In genomic region chr3:52456169-52456799, GRCh38 we compare ENCODE assay signal across 8 cellular contexts. TPM values are rescaled to one million over a fixed set of nuclear protein-coding genes. Genes with fewer than 3 reads are reported as not detected.
A peak's percentile ranks its signal among the peaks of the same experiment; 100 is the strongest.
DNase-seq lines count a peak whose midpoint lies in the region; ATAC-seq and TF ChIP-seq lines count a peak whose summit lies in the region.

No MANE protein-coding gene starts in this region.

- in situ Hi-C loops in transverse colon (cut with MboI; ENCODE audit: low pct_ligation_motif_present in 1 of 4, low pct_unique_long_range_greater_than_20kb in 1 of 4, low sequenced_read_pairs in 3 of 4): no loop called here

- TF ChIP-seq POLR2A in transverse colon (IDR thresholded peaks at IDR 0.05): no peak

- H3F3A ChIP-seq in PC-3 (ENCODE audit: low read length, unreplicated experiment): no peaks in the 10 kb centered on the region

- POLR2A ChIA-PET in PC-3 (lab: Charles Lee; ENCODE audit: unreplicated experiment): interaction anchor here (0.5 kb wide), 1 partner anchor 218 kb away, joined by 30 read pairs; no protein-coding TSS in a partner anchor

- H3K4me1 ChIP-seq in PC-3 (ENCODE audit: insufficient read depth, low read length) (peaks cover 22% of the 10 kb centered on the region), transverse colon (peaks cover 13 to 30% (median 17%) of the 10 kb centered on the region in 4 donors)

- peak overlapping the region; percentile 96 for H2AFZ ChIP-seq in PC-3 (ENCODE audit: low read length)

- H3K9ac ChIP-seq in PC-3 (ENCODE audit: low read length): peak overlapping the region; percentile 96

- H3K36me3 ChIP-seq in PC-3 (ENCODE audit: low read depth, low read length) (peaks cover 30% of the 10 kb centered on the region), transverse colon (peaks cover 0 to 21% (median 5%) of the 10 kb centered on the region in 4 donors)

- WGBS in transverse colon (ENCODE audit: low coverage in 1 of 2), 2 donors: 32 to 34% methylated on average over 3 to 9 of the region's 13 CpGs

- H4K20me1 ChIP-seq in PC-3 (ENCODE audit: low read length): no peaks in the 10 kb centered on the region

- ATAC-seq in PC-3 (peak; percentile 39), GM21423 (IDR thresholded peaks at IDR 0.05; ENCODE audit: unreplicated experiment) (no peak)

- DNase-seq in ELR (ENCODE audit: low read depth) (peak; percentile 24), PC-3 (no peak), dermis blood vessel endothelial cell (peak; percentile 37), medulla oblongata (ENCODE audit: extremely low spot score) (peak; percentile 26), transverse colon (no peak), HK-2 (ENCODE audit: unreplicated experiment) (no peak), AML-193 (lab: John Stamatoyannopoulos, UW) (no peak)

- H3K27me3 ChIP-seq in PC-3 (ENCODE audit: low read length) (no peaks in the 10 kb centered on the region), transverse colon (no peaks in the 10 kb centered on the region)

- no TSS peak for BruUV-seq in PC-3 (replicated peaks; lab: Mats Ljungman, UMichigan)

- H3K9me3 ChIP-seq in PC-3 (ENCODE audit: low read length): no peaks in the 10 kb centered on the region
- H3K9me3 ChIP-seq in transverse colon: no peaks in the 10 kb centered on the region

- H3K79me2 ChIP-seq in PC-3 (ENCODE audit: low read length): peaks cover 31% of the 10 kb centered on the region

- H3K9me2 ChIP-seq in PC-3 (replicated peaks; ENCODE audit: low read length): no peaks in the 10 kb centered on the region

- TF ChIP-seq CTCF in PC-3 (conservative IDR thresholded peaks at IDR 0.05; ENCODE audit: low read depth, low read length) (no peak), transverse colon (IDR thresholded peaks at IDR 0.05) (no peak)

- CTCF ChIA-PET in PC-3 (lab: Charles Lee): no interaction called here

- TF ChIP-seq EP300 in transverse colon (IDR thresholded peaks at IDR 0.05; ENCODE audit: low read depth): no peak

- H3K4me3 ChIP-seq in PC-3 (ENCODE audit: low read length) (peak overlapping the region; percentile 99), transverse colon (peak overlapping the region; percentile 86 to 99 (median 94))

- H3K27ac ChIP-seq in PC-3 (ENCODE audit: low read length) (no peak overlapping the region), transverse colon (peak overlapping the region; percentile 88 to 92 (median 90))

- peak overlapping the region; percentile 98 for H3K4me2 ChIP-seq in PC-3 (ENCODE audit: low read length)

- intact Hi-C loops in PC-3 (cut with micrococcal nuclease): no loop called here
- intact Hi-C loops in transverse colon (cut with DNase I; ENCODE audit: low total_unique reads): no loop called here

RNA-seq across cellular contexts. Expression of gene NISCH, which starts 0.9 kb away (rescaled TPM):
- total RNA-seq in PC-3 (2014; rRNA removed) (60.4 and 65.3 TPM in 2 replicates), dermis blood vessel endothelial cell (72.8 and 106 TPM in 2 replicates), transverse colon (100 to 1,000 TPM in 2 of 4 donors, 10 to 100 TPM in 2; 72.0 to 137 (median 98.6) TPM)

RNA-seq across cellular contexts. Expression of gene TNNC1, which starts 2.4 kb away (rescaled TPM):
- total RNA-seq in PC-3 (2014; rRNA removed) (1.9 and 4.9 TPM in 2 replicates), dermis blood vessel endothelial cell (not detected in 2 replicates), transverse colon (10 to 100 TPM in 1 of 4 donors, 1 to 10 TPM in 1, not detected in 2; 7.1 to 10.4 TPM)

RNA-seq across cellular contexts. Expression of gene SEMA3G, which starts 11.4 kb away (rescaled TPM):
- total RNA-seq in PC-3 (2014; rRNA removed): 0.77 and 1.6 TPM in 2 replicates
- 30.5 and 30.9 TPM in 2 replicates for total RNA-seq in dermis blood vessel endothelial cell
- 10 to 100 TPM in 1 of 4 donors, 1 to 10 TPM in 3; 1.2 to 21.7 (median 2.3) TPM for total RNA-seq in transverse colon

RNA-seq across cellular contexts. Expression of gene STAB1, which starts 38.9 kb away (rescaled TPM):
- total RNA-seq in PC-3 (2014; rRNA removed) (0.33 TPM in 1 of 2 replicates, not detected in the other), dermis blood vessel endothelial cell (462 and 464 TPM in 2 replicates), transverse colon (100 to 1,000 TPM in 1 of 4 donors, 10 to 100 TPM in 3; 42.6 to 152 (median 70.3) TPM)

RNA-seq across cellular contexts. Expression of gene PHF7, which starts 45.8 kb away (rescaled TPM):
- 7.3 and 8.5 TPM in 2 replicates for total RNA-seq in PC-3 (2014; rRNA removed)
- total RNA-seq in dermis blood vessel endothelial cell: 2.9 and 4.4 TPM in 2 replicates
- total RNA-seq in transverse colon: 10 to 100 TPM in 3 of 4 donors, 1 to 10 TPM in 1; 6.0 to 24.2 (median 16.4) TPM

Comparison
In these comparisons a context has a peak if more than half of its experiments do, and no peak if none do; other contexts are left out.
1. DNase-seq: peak in ELR (single experiment), dermis blood vessel endothelial cell (single experiment) and medulla oblongata (single experiment); none in PC-3 (single experiment), transverse colon (single experiment), HK-2 (single experiment) and AML-193 (0 of 2).